In genomic region chr16:9090101-9090959, GRCh38 we compare ENCODE assay signal across 8 cellular contexts. TPM values are rescaled to one million over a fixed set of nuclear protein-coding genes. Genes with fewer than 3 reads are reported as not detected.
DNase-seq lines count a peak whose midpoint lies in the region; ATAC-seq and TF ChIP-seq lines count a peak whose summit lies in the region.

No MANE protein-coding gene starts in this region.

- H2BK15ac ChIP-seq in mesenchymal stem cell (ENCODE audit: low read depth, poor library complexity, severe bottlenecking), result peak overlapping the region; percentile 99

- peak overlapping the region; percentile 93 to 99 for H3K18ac ChIP-seq in mesenchymal stem cell (ENCODE audit: low read depth in 1 of 2, low read length in 2 of 2)

- H4K8ac ChIP-seq in mesenchymal stem cell (ENCODE audit: low read length), result peak overlapping the region; percentile 87

- H3K14ac ChIP-seq in mesenchymal stem cell (ENCODE audit: low read length in 2 of 2), result peak overlapping the region in 1 of 2 experiments; percentile 89

- peak overlapping the region; percentile 46 to 52 for H2BK12ac ChIP-seq in mesenchymal stem cell (ENCODE audit: low read length in 2 of 2)

- H3K79me1 ChIP-seq in mesenchymal stem cell (replicated peaks; ENCODE audit: low read length, poor library complexity, severe bottlenecking), result no peaks in the 10 kb centered on the region

- H2AFZ ChIP-seq in mesenchymal stem cell (ENCODE audit: low read depth, low read length), result peak overlapping the region; percentile 85

- TF ChIP-seq CTCF in 22Rv1 (IDR thresholded peaks at IDR 0.05), result no peak
- no peak for TF ChIP-seq CTCF in HL-60 (IDR thresholded peaks at IDR 0.05; ENCODE audit: insufficient read depth, low read length)

- peak overlapping the region; percentile 92 for H3K4me2 ChIP-seq in mesenchymal stem cell (ENCODE audit: low read length, poor library complexity, severe bottlenecking)

- H2BK120ac ChIP-seq in mesenchymal stem cell (ENCODE audit: low read depth, low read length), result peak overlapping the region; percentile 84

- peak overlapping the region; percentile 49 for H3K4me3 ChIP-seq in HL-60 (replicated peaks; ENCODE audit: insufficient read depth, low read length)
- H3K4me3 ChIP-seq in ectodermal cell (ENCODE audit: insufficient read depth, low read depth, low read length), result peak overlapping the region; percentile 62
- H3K4me3 ChIP-seq in mesenchymal stem cell (ENCODE audit: insufficient read depth in 1 of 2, low read depth in 1 of 2, low read length in 2 of 2), result peak overlapping the region; percentile 65 to 81

- H3K9me3 ChIP-seq in ectodermal cell (ENCODE audit: control insufficient read depth, low read length), result no peaks in the 10 kb centered on the region
- H3K9me3 ChIP-seq in mesenchymal stem cell (ENCODE audit: control insufficient read depth, low read length), result no peaks in the 10 kb centered on the region

- H3K4me1 Mint-ChIP-seq in stimulated activated memory B cell treated with anti-CD40 and anti-IgM and Interleukin-4, amounts not matched to agents 10 μg/mL and 1 μg/mL and 100 μg/mL, for 72 hours, result peaks cover 35% of the 10 kb centered on the region

- H3K36me3 ChIP-seq in ectodermal cell (ENCODE audit: control insufficient read depth, insufficient read depth, low read length) (no peaks in the 10 kb centered on the region), mesenchymal stem cell (ENCODE audit: control insufficient read depth in 1 of 2, insufficient read depth in 2 of 2, low read depth in 1 of 2, low read length in 2 of 2) (peaks cover 0 to 25% of the 10 kb centered on the region in 2 experiments)

- 2% methylated on average over 85 of the region's 85 CpGs for WGBS in ectodermal cell, 2 experiments
- WGBS in mesenchymal stem cell, result 2% methylated on average over 69 of the region's 85 CpGs

- H3K4me3 Mint-ChIP-seq in stimulated activated memory B cell treated with anti-CD40 and anti-IgM and Interleukin-4, amounts not matched to agents 10 μg/mL and 1 μg/mL and 100 μg/mL, for 72 hours, result peak overlapping the region; percentile 78

- H3K27me3 ChIP-seq in HL-60 (ENCODE audit: insufficient read depth, poor library complexity, severe bottlenecking), result no peaks in the 10 kb centered on the region
- no peaks in the 10 kb centered on the region for H3K27me3 ChIP-seq in ectodermal cell (ENCODE audit: control insufficient read depth, insufficient read depth, low read length, poor library complexity, severe bottlenecking)
- H3K27me3 ChIP-seq in mesenchymal stem cell (ENCODE audit: control insufficient read depth in 1 of 2, insufficient read depth in 1 of 2, low read length in 2 of 2), result no peaks in the 10 kb centered on the region

- peak overlapping the region; percentile 86; the same call in 1 of the 2 replicates for H3K27ac ChIP-seq in 22Rv1
- peak overlapping the region; percentile 85 for H3K27ac ChIP-seq in HL-60 (replicated peaks)
- H3K27ac ChIP-seq in ectodermal cell (ENCODE audit: insufficient read depth, low read depth, low read length, poor library complexity, severe bottlenecking), result peak overlapping the region; percentile 30
- H3K27ac ChIP-seq in mesenchymal stem cell (ENCODE audit: low read length, poor library complexity, severe bottlenecking), result peak overlapping the region; percentile 91

- ATAC-seq in stimulated activated memory B cell treated with anti-CD40 and anti-IgM and Interleukin-4, amounts not matched to agents 10 μg/mL and 1 μg/mL and 100 μg/mL, for 72 hours, result no peak
- no peak for ATAC-seq in HG02852 (IDR thresholded peaks at IDR 0.05; ENCODE audit: unreplicated experiment)

- peaks cover 8% of the 10 kb centered on the region for H3K4me1 ChIP-seq in ectodermal cell (ENCODE audit: control insufficient read depth, insufficient read depth, low read length)
- peaks cover 9% of the 10 kb centered on the region for H3K4me1 ChIP-seq in mesenchymal stem cell (ENCODE audit: control insufficient read depth, insufficient read depth, low read depth, low read length)

- peaks cover 24% of the 10 kb centered on the region for H3K36me3 Mint-ChIP-seq in stimulated activated memory B cell treated with anti-CD40 and anti-IgM and Interleukin-4, amounts not matched to agents 10 μg/mL and 1 μg/mL and 100 μg/mL, for 72 hours

- peak overlapping the region; percentile 99 for H3K27ac Mint-ChIP-seq in stimulated activated memory B cell treated with anti-CD40 and anti-IgM and Interleukin-4, amounts not matched to agents 10 μg/mL and 1 μg/mL and 100 μg/mL, for 72 hours

- H2BK5ac ChIP-seq in mesenchymal stem cell (ENCODE audit: low read depth, low read length, poor library complexity, severe bottlenecking), result peak overlapping the region; percentile 69

- peak overlapping the region; percentile 94 for H4K91ac ChIP-seq in mesenchymal stem cell (ENCODE audit: low read length)

- no peak overlapping the region for H2AK5ac ChIP-seq in mesenchymal stem cell (ENCODE audit: low read length, severe bottlenecking)

- peak overlapping the region; percentile 71 to 94 for H3K4ac ChIP-seq in mesenchymal stem cell (ENCODE audit: low read depth in 1 of 2, low read length in 2 of 2)

- H3K9ac ChIP-seq in mesenchymal stem cell (ENCODE audit: low read length), result peak overlapping the region; percentile 95

- peak overlapping the region in 1 of 2 experiments; percentile 79 for H3K23ac ChIP-seq in mesenchymal stem cell (ENCODE audit: low read length in 2 of 2)

- DNase-seq in HL-60 (ENCODE audit: low read depth in 1 of 2, low spot score in 1 of 2) (no peak), mesenchymal stem cell (peak; percentile 40), NCI-H446 (lab: John Stamatoyannopoulos, UW) (no peak)
- peak; percentile 29 to 37 for DNase-seq in activated CD4-positive, alpha-beta T cell treated with anti-CD3 and anti-CD28 coated beads, Interleukin-2, amount 50 U/mL, for 4 hours

- no peaks in the 10 kb centered on the region for H3K9me3 Mint-ChIP-seq in stimulated activated memory B cell treated with anti-CD40 and anti-IgM and Interleukin-4, amounts not matched to agents 10 μg/mL and 1 μg/mL and 100 μg/mL, for 72 hours

- H3K27me3 Mint-ChIP-seq in stimulated activated memory B cell treated with anti-CD40 and anti-IgM and Interleukin-4, amounts not matched to agents 10 μg/mL and 1 μg/mL and 100 μg/mL, for 72 hours, result no peaks in the 10 kb centered on the region

RNA-seq across cellular contexts. Expression of gene HAPSTR1, which starts 1.1 kb away (rescaled TPM):
- 54.5 TPM for polyA plus RNA-seq in ectodermal cell (2013, experiment 1 of 4)
- polyA plus RNA-seq in ectodermal cell (2013, experiment 2 of 4), result 63.8 TPM
- 32.6 TPM for polyA plus RNA-seq in ectodermal cell (2013, experiment 3 of 4)
- polyA plus RNA-seq in ectodermal cell (2013, experiment 4 of 4), result 37.2 TPM
- polyA plus RNA-seq in mesenchymal stem cell (2013, experiment 1 of 2), result 43.4 TPM
- polyA plus RNA-seq in mesenchymal stem cell (2013, experiment 2 of 2), result 42.6 TPM

Comparison
In these comparisons a context has a peak if more than half of its experiments do, and no peak if none do; other contexts are left out.
1. H3K27ac ChIP-seq: peak in every context shown above with its lines; median percentile 91 in mesenchymal stem cell; 86 in 22Rv1; 85 in HL-60; 30 in ectodermal cell.
2. DNase-seq: peak in activated CD4-positive, alpha-beta T cell treated with anti-CD3 and anti-CD28 coated beads, Interleukin-2, amount 50 U/mL, for 4 hours (2 of 2) and mesenchymal stem cell (single experiment); none in HL-60 (0 of 2) and NCI-H446 (0 of 2).
3. Peak in every context shown above with its lines, with median percentiles within 50 percentile points of each other: H3K4me3 ChIP-seq.